Comparison of ENCODE assay signal across 12 cellular contexts in the genomic region with DNA sequence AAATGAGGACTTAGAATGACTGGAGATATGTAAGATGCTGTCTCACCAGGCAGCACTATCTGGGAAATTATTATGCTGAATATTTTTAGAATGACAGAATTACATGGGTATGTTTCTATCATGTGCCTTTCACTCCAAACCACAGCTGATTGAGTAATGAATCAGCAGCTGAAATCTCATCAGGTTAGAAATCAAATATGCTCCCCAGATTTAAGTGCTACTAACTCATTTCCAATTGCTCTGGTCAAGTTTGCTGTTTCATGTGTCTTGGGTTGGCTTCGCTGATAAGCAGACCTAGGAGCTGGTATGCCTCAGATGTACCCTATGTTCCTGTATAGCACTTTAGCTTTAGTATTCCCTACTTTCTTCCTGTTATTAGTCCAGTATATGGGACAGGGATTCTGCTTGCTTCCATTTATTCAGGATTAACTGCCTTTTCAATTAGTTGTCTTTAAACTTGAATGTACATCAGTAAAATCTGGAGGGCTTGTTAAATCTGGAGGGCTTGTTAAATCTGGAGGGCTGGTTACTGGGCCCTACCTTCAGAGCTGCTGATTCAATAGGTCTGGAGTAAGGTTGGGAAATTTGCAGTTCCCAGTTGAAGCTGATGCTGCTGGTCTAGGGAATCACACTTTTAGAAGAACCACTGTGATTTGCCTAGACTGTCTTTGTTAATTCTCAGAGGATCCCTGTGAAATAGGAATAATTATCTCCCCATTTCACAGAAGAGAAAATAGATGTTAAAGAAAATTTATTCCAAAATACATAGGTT.
DNase-seq lines count a peak whose midpoint lies in the region; ATAC-seq and TF ChIP-seq lines count a peak whose summit lies in the region.
"Had no signal": no experiment of that assay in that cellular context is flagged by ENCODE, and none has a peak within 500 bp of the region (broad histone marks: within the 10 kb centered on the region; RNA-seq: fewer than 3 reads in every experiment).

No MANE protein-coding gene starts in this region.

- H3K79me2 ChIP-seq in MM.1S (ENCODE audit: low read length) = no peaks in the 10 kb centered on the region

- peaks cover 9% of the 10 kb centered on the region; the same call in 1 of the 2 replicates for H3F3A ChIP-seq in MM.1S (ENCODE audit: insufficient read depth, low read length)

- no peaks in the 10 kb centered on the region for H3K27me3 Mint-ChIP-seq in activated T-cell treated with anti-CD3 and anti-CD28 coated beads, Interleukin-2, amount 50 U/mL, for 4 hours (ENCODE audit: low read depth)
- H3K27me3 Mint-ChIP-seq: CD8-positive, alpha-beta memory T cell had no signal

- no peak for TF ChIP-seq CTCF in MM.1S (IDR thresholded peaks at IDR 0.05; ENCODE audit: low read length)

- no peaks in the 10 kb centered on the region for H4K20me1 ChIP-seq in MM.1S (ENCODE audit: insufficient read depth, low read length)

- H3K9me2 ChIP-seq in MM.1S (replicated peaks; ENCODE audit: insufficient read depth, low read length) = no peaks in the 10 kb centered on the region

- H3K4me2 ChIP-seq in MM.1S (ENCODE audit: low read depth, low read length) = peak overlapping the region; percentile 23

- no peaks in the 10 kb centered on the region for H3K9me3 Mint-ChIP-seq in activated T-cell treated with anti-CD3 and anti-CD28 coated beads, Interleukin-2, amount 50 U/mL, for 4 hours

- H3K36me3 Mint-ChIP-seq in activated T-cell treated with anti-CD3 and anti-CD28 coated beads, Interleukin-2, amount 50 U/mL, for 4 hours (ENCODE audit: insufficient read depth) = no peaks in the 10 kb centered on the region
- H3K36me3 Mint-ChIP-seq: CD8-positive, alpha-beta memory T cell had no signal

- H3K9ac ChIP-seq in MM.1S (ENCODE audit: low read length) = no peak overlapping the region

- DNase-seq in AG20443 (ENCODE audit: low spot score) (peak; percentile 77), MM.1S (peak; percentile 53), dedifferentiated amniotic fluid mesenchymal stem cell (ENCODE audit: extremely low spot score) (peak; percentile 86), non-pigmented ciliary epithelial cell (ENCODE audit: low read depth) (peak; percentile 87), T-helper 2 cell (no peak), HuH-7 (ENCODE audit: low spot score) (no peak), KG1 (lab: John Stamatoyannopoulos, UW) (no peak)
- DNase-seq in activated T-cell treated with anti-CD3 and anti-CD28 coated beads, Interleukin-2, amount 50 U/mL, for 4 hours = no peak
- DNase-seq: CD8-positive, alpha-beta memory T cell; occipital lobe had no signal

- H3K27me3 ChIP-seq in MM.1S (replicated peaks; ENCODE audit: insufficient read depth, low read length) = no peaks in the 10 kb centered on the region

- no peak for ATAC-seq in activated T-cell treated with anti-CD3 and anti-CD28 coated beads, Interleukin-2, amount 50 U/mL, for 4 hours

- H3K4me1 ChIP-seq in MM.1S (ENCODE audit: low read length) = peaks cover 55% of the 10 kb centered on the region

- no peaks in the 10 kb centered on the region for H3K9me3 ChIP-seq in MM.1S (replicated peaks; ENCODE audit: insufficient read depth, low read length)

- no peak overlapping the region for H2AFZ ChIP-seq in MM.1S (ENCODE audit: low read length)

- no peaks in the 10 kb centered on the region for H3K36me3 ChIP-seq in MM.1S (replicated peaks; ENCODE audit: insufficient read depth, low read length)

- no peak overlapping the region for H3K4me3 ChIP-seq in MM.1S (ENCODE audit: low read length)
- H3K4me3 ChIP-seq: coronary artery had no signal

- no peak overlapping the region for H3K4me3 Mint-ChIP-seq in activated T-cell treated with anti-CD3 and anti-CD28 coated beads, Interleukin-2, amount 50 U/mL, for 4 hours
- H3K4me3 Mint-ChIP-seq: CD8-positive, alpha-beta memory T cell had no signal

- peak overlapping the region; percentile 28; the same call in 1 of the 2 replicates for H3K27ac ChIP-seq in MM.1S (ENCODE audit: low read length)
- H3K27ac ChIP-seq: coronary artery, VCaP had no signal

- H3K4me1 Mint-ChIP-seq in activated T-cell treated with anti-CD3 and anti-CD28 coated beads, Interleukin-2, amount 50 U/mL, for 4 hours (ENCODE audit: low read depth) = no peaks in the 10 kb centered on the region
- H3K4me1 Mint-ChIP-seq: CD8-positive, alpha-beta memory T cell had no signal

Comparison
In these comparisons a context has a peak if more than half of its experiments do, and no peak if none do; other contexts are left out.
1. DNase-seq: peak in AG20443 (single experiment), MM.1S (single experiment), dedifferentiated amniotic fluid mesenchymal stem cell (single experiment) and non-pigmented ciliary epithelial cell (single experiment); none in T-helper 2 cell (0 of 5), HuH-7 (single experiment), activated T-cell treated with anti-CD3 and anti-CD28 coated beads, Interleukin-2, amount 50 U/mL, for 4 hours (single experiment) and KG1 (single experiment).